Comparison of ENCODE assay signal across 17 cellular contexts in genomic region chrX:30521440-30522182, GRCh38. TPM values are rescaled to one million over a fixed set of nuclear protein-coding genes. Genes with fewer than 3 reads are reported as not detected.
DNase-seq lines count a peak whose midpoint lies in the region; ATAC-seq and TF ChIP-seq lines count a peak whose summit lies in the region.
"Had no signal": no experiment of that assay in that cellular context is flagged by ENCODE, and none has a peak within 500 bp of the region (broad histone marks: within the 10 kb centered on the region; RNA-seq: fewer than 3 reads in every experiment).

No MANE protein-coding gene starts in this region.

- no peaks in the 10 kb centered on the region for H3K27me3 Mint-ChIP-seq in stimulated activated naive B cell treated with anti-CD40 and anti-IgM and Interleukin-4, amounts not matched to agents 10 μg/mL and 1 μg/mL and 100 μg/mL, for 72 hours
- H3K27me3 Mint-ChIP-seq: B cell had no signal

- H3K4me3 ChIP-seq in AG09309 (ENCODE audit: control insufficient read depth, low read depth, low read length) (no peak overlapping the region), IMR-90 (ENCODE audit: insufficient read depth, low read depth, low read length) (no peak overlapping the region), mammary epithelial cell (replicated peaks in 1 of 3; ENCODE audit: insufficient read depth in 1 of 3, low read depth in 2 of 3, low read length in 3 of 3) (no peak overlapping the region), right lobe of liver (no peak overlapping the region)
- H3K4me3 ChIP-seq: uterus had no signal

- peak; percentile 25 for DNase-seq in AG09309 (ENCODE audit: low read depth)
- DNase-seq in IMR-90, result peak; percentile 50
- peak; percentile 11 for DNase-seq in mammary epithelial cell
- DNase-seq in kidney tubule cell (ENCODE audit: low spot score), result peak; percentile 43
- no peak for DNase-seq in stimulated activated naive B cell treated with anti-CD40 and anti-IgM and Interleukin-4, amounts not matched to agents 10 μg/mL and 1 μg/mL and 100 μg/mL, for 72 hours
- no peak for DNase-seq in activated CD4-positive, alpha-beta T cell treated with anti-CD3 and anti-CD28 coated beads for 1 hour
- no peak for DNase-seq in central memory CD4-positive, alpha-beta T cell
- DNase-seq in right lobe of liver, result no peak
- DNase-seq: activated gamma-delta T cell treated with Interleukin-2 at 50 U/mL for 16 hours; cerebellar nuclear complex; NCI-H1930; NCI-H69; stimulated activated CD4-positive, alpha-beta T cell treated with anti-CD3 and anti-CD28 coated beads, Interleukin-4, amount 100 ng/mL, for 1 hour; uterus had no signal

- dilution Hi-C loops in IMR-90 (cut with HindIII; ENCODE audit: low sequenced_read_pairs, unreplicated experiment), result no loop called here
- dilution Hi-C loops in mammary epithelial cell (cut with HindIII; ENCODE audit: low sequenced_read_pairs), result no loop called here

- CTCF ChIA-PET in IMR-90 (lab: Yijun Ruan, JAX) (no interaction called here), mammary epithelial cell (lab: Charles Lee; ENCODE audit: low non-redundant PET) (no interaction called here)

- H3K9me3 ChIP-seq in IMR-90 (ENCODE audit: control insufficient read depth, insufficient read depth, low read length), result no peaks in the 10 kb centered on the region
- H3K9me3 ChIP-seq in mammary epithelial cell (replicated peaks; ENCODE audit: insufficient read depth, low read length), result no peaks in the 10 kb centered on the region
- H3K9me3 ChIP-seq in right lobe of liver, result no peaks in the 10 kb centered on the region
- H3K9me3 ChIP-seq: uterus had no signal

- H2BK20ac ChIP-seq in IMR-90 (ENCODE audit: low read depth, low read length), result no peak overlapping the region

- no peak overlapping the region for H4K91ac ChIP-seq in IMR-90 (ENCODE audit: insufficient read depth, low read depth, low read length)

- 0 out of 2 replicates have a peak overlapping the region, but pooled peaks have one; percentile 56 for H2BK120ac ChIP-seq in IMR-90 (ENCODE audit: low read depth, low read length)

- H3K4ac ChIP-seq in IMR-90 (ENCODE audit: low read depth, low read length), result no peak overlapping the region

- TF ChIP-seq RAD21 in IMR-90 (IDR thresholded peaks at IDR 0.05; ENCODE audit: low read length), result no peak

- H3K79me1 ChIP-seq in IMR-90 (ENCODE audit: low read depth in 1 of 2, low read length in 2 of 2), result no peaks in the 10 kb centered on the region

- H4K20me1 ChIP-seq in IMR-90 (ENCODE audit: insufficient read depth, low read length), result no peaks in the 10 kb centered on the region
- no peaks in the 10 kb centered on the region for H4K20me1 ChIP-seq in mammary epithelial cell (ENCODE audit: insufficient read depth, low read length)

- H3K27ac Mint-ChIP-seq in stimulated activated naive B cell treated with anti-CD40 and anti-IgM and Interleukin-4, amounts not matched to agents 10 μg/mL and 1 μg/mL and 100 μg/mL, for 72 hours, result no peak overlapping the region
- H3K27ac Mint-ChIP-seq: B cell; stimulated activated effector memory CD8-positive, alpha-beta T cell treated with anti-CD3 and anti-CD28 coated beads, Interleukin-12 subunit alpha, Interleukin-12 subunit beta, amount 100 ng/mL, for 72 hours had no signal

- no peak overlapping the region; a peak in 1 of 4 replicates for H4K8ac ChIP-seq in IMR-90 (ENCODE audit: low read depth in 2 of 2, low read length in 2 of 2)

- H2AK9ac ChIP-seq in IMR-90 (replicated peaks; ENCODE audit: low read depth, low read length, poor library complexity), result no peak overlapping the region

- H3K14ac ChIP-seq in IMR-90 (replicated peaks; ENCODE audit: low read depth, low read length), result no peak overlapping the region

- no peak overlapping the region for H2BK15ac ChIP-seq in IMR-90 (ENCODE audit: low read depth, low read length)

- H3K36me3 Mint-ChIP-seq in stimulated activated naive B cell treated with anti-CD40 and anti-IgM and Interleukin-4, amounts not matched to agents 10 μg/mL and 1 μg/mL and 100 μg/mL, for 72 hours, result no peaks in the 10 kb centered on the region
- H3K36me3 Mint-ChIP-seq: stimulated activated effector memory CD8-positive, alpha-beta T cell treated with anti-CD3 and anti-CD28 coated beads, Interleukin-12 subunit alpha, Interleukin-12 subunit beta, amount 100 ng/mL, for 72 hours had no signal

- H2BK5ac ChIP-seq in IMR-90 (ENCODE audit: low read depth, low read length, poor library complexity, severe bottlenecking), result no peak overlapping the region

- POLR2A ChIA-PET in IMR-90 (lab: Charles Lee; ENCODE audit: unreplicated experiment), result no interaction called here

- H2AFZ ChIP-seq in IMR-90 (replicated peaks; ENCODE audit: low read length, poor library complexity), result no peak overlapping the region
- H2AFZ ChIP-seq in mammary epithelial cell (ENCODE audit: low read depth, low read length), result no peak overlapping the region

- no peak overlapping the region for H4K5ac ChIP-seq in IMR-90 (ENCODE audit: low read depth, low read length)

- H3K36me3 ChIP-seq in IMR-90 (ENCODE audit: control insufficient read depth, insufficient read depth, low read length) (no peaks in the 10 kb centered on the region), mammary epithelial cell (ENCODE audit: insufficient read depth, low read length) (no peaks in the 10 kb centered on the region), right lobe of liver (no peaks in the 10 kb centered on the region)
- H3K36me3 ChIP-seq: uterus had no signal

- H3K9me3 Mint-ChIP-seq in stimulated activated naive B cell treated with anti-CD40 and anti-IgM and Interleukin-4, amounts not matched to agents 10 μg/mL and 1 μg/mL and 100 μg/mL, for 72 hours, result no peaks in the 10 kb centered on the region
- H3K9me3 Mint-ChIP-seq: stimulated activated effector memory CD8-positive, alpha-beta T cell treated with anti-CD3 and anti-CD28 coated beads, Interleukin-12 subunit alpha, Interleukin-12 subunit beta, amount 100 ng/mL, for 72 hours had no signal

- H3K23ac ChIP-seq in IMR-90 (ENCODE audit: low read depth, low read length), result no peak overlapping the region

- H3K4me2 ChIP-seq in IMR-90 (ENCODE audit: low read depth, low read length) (peak overlapping the region; percentile 29; the same call in 1 of the 2 replicates), mammary epithelial cell (ENCODE audit: insufficient read depth, low read depth, low read length) (no peak overlapping the region)

- WGBS in IMR-90 (ENCODE audit: extremely low coverage in 2 of 2, insufficient read length in 1 of 2), 2 experiments, result no CpG with 5 or more reads among the region's 4 CpGs
- 70% methylated on average over 4 of the region's 4 CpGs for WGBS in mammary epithelial cell (ENCODE audit: low coverage, missing lambda C conversion rate)
- 64% methylated on average over 4 of the region's 4 CpGs for WGBS in right lobe of liver (ENCODE audit: insufficient coverage, low coverage, low lambda C conversion rate, missing lambda C conversion rate)

- BruUV-seq in IMR-90 (replicated peaks; lab: Mats Ljungman, UMichigan), result no TSS peak
- no TSS peak for BruUV-seq in mammary epithelial cell (replicated peaks; lab: Mats Ljungman, UMichigan)

- H3K9ac ChIP-seq in IMR-90 (ENCODE audit: low read depth, low read length), result no peak overlapping the region
- no peak overlapping the region for H3K9ac ChIP-seq in mammary epithelial cell (ENCODE audit: insufficient read depth, low read length)

- H2AK5ac ChIP-seq in IMR-90 (ENCODE audit: low read depth, low read length), result no peak overlapping the region

- no peak overlapping the region for H3K27ac ChIP-seq in IMR-90 (ENCODE audit: insufficient read depth, low read length)
- H3K27ac ChIP-seq in mammary epithelial cell (ENCODE audit: insufficient read depth, low read depth, low read length), result no peak overlapping the region
- no peak overlapping the region for H3K27ac ChIP-seq in right lobe of liver
- H3K27ac ChIP-seq: uterus had no signal

- H3K4me3 Mint-ChIP-seq in stimulated activated naive B cell treated with anti-CD40 and anti-IgM and Interleukin-4, amounts not matched to agents 10 μg/mL and 1 μg/mL and 100 μg/mL, for 72 hours, result no peak overlapping the region
- H3K4me3 Mint-ChIP-seq: B cell; stimulated activated effector memory CD8-positive, alpha-beta T cell treated with anti-CD3 and anti-CD28 coated beads, Interleukin-12 subunit alpha, Interleukin-12 subunit beta, amount 100 ng/mL, for 72 hours had no signal

- peak; percentile 46 for ATAC-seq in IMR-90 (ENCODE audit: low read depth)
- no peak for ATAC-seq in stimulated activated naive B cell treated with anti-CD40 and anti-IgM and Interleukin-4, amounts not matched to agents 10 μg/mL and 1 μg/mL and 100 μg/mL, for 72 hours (replicated peaks)
- no peak for ATAC-seq in right lobe of liver
- ATAC-seq: stimulated activated effector memory CD8-positive, alpha-beta T cell treated with anti-CD3 and anti-CD28 coated beads, Interleukin-12 subunit alpha, Interleukin-12 subunit beta, amount 100 ng/mL, for 72 hours had no signal

- H3K79me2 ChIP-seq in mammary epithelial cell (ENCODE audit: insufficient read depth, low read length), result no peaks in the 10 kb centered on the region

- no peak for TF ChIP-seq CTCF in AG09309 (IDR thresholded peaks at IDR 0.05; ENCODE audit: control insufficient read depth, insufficient read depth, low read depth, low read length, missing control alignments)
- TF ChIP-seq CTCF in IMR-90 (conservative IDR thresholded peaks at IDR 0.05; ENCODE audit: low read depth, low read length), result no peak
- TF ChIP-seq CTCF in mammary epithelial cell (conservative IDR thresholded peaks at IDR 0.05 in 1 of 2, IDR thresholded peaks at IDR 0.05 in 1 of 2; ENCODE audit: extremely low read depth in 1 of 2, insufficient read depth in 1 of 2, low read depth in 1 of 2, low read length in 2 of 2), result no peak
- TF ChIP-seq CTCF in right lobe of liver (IDR thresholded peaks at IDR 0.05), result no peak

- no peak overlapping the region; the same call in 1 of the 2 replicates for H3K18ac ChIP-seq in IMR-90 (ENCODE audit: low read depth, low read length)

- no peaks in the 10 kb centered on the region for H3K9me1 ChIP-seq in IMR-90 (ENCODE audit: insufficient read depth, low read length)

- H3K56ac ChIP-seq in IMR-90 (ENCODE audit: extremely low read depth, insufficient read depth, low read length), result no peak overlapping the region

- in situ Hi-C loops in IMR-90 (cut with MboI; ENCODE audit: low sequenced_read_pairs) (no loop called here), mammary epithelial cell (cut with MboI; ENCODE audit: low sequenced_read_pairs in 2 of 2) (loop anchor here (25.0 kb wide), 2 partner anchors 359 to 384 kb away; no protein-coding TSS in a partner anchor)

- no peak for TF ChIP-seq POLR2A in IMR-90 (IDR thresholded peaks at IDR 0.05; ENCODE audit: low read depth, low read length)
- no peak for TF ChIP-seq POLR2A in right lobe of liver (IDR thresholded peaks at IDR 0.05)

- intact Hi-C loops in IMR-90 (cut with micrococcal nuclease), result no loop called here
- intact Hi-C loops in mammary epithelial cell (cut with micrococcal nuclease), result no loop called here
- intact Hi-C loops in right lobe of liver (cut with DNase I), result no loop called here

- H3K4me1 ChIP-seq in IMR-90 (ENCODE audit: control insufficient read depth, insufficient read depth, low read length), result no peaks in the 10 kb centered on the region
- no peaks in the 10 kb centered on the region for H3K4me1 ChIP-seq in mammary epithelial cell (ENCODE audit: insufficient read depth, low read length)
- H3K4me1 ChIP-seq in right lobe of liver, result no peaks in the 10 kb centered on the region
- H3K4me1 ChIP-seq: uterus had no signal

- H3K4me1 Mint-ChIP-seq in stimulated activated naive B cell treated with anti-CD40 and anti-IgM and Interleukin-4, amounts not matched to agents 10 μg/mL and 1 μg/mL and 100 μg/mL, for 72 hours, result no peaks in the 10 kb centered on the region
- H3K4me1 Mint-ChIP-seq: B cell; stimulated activated effector memory CD8-positive, alpha-beta T cell treated with anti-CD3 and anti-CD28 coated beads, Interleukin-12 subunit alpha, Interleukin-12 subunit beta, amount 100 ng/mL, for 72 hours had no signal

- H3K27me3 ChIP-seq in IMR-90 (ENCODE audit: control insufficient read depth, insufficient read depth, low read length), result no peaks in the 10 kb centered on the region
- H3K27me3 ChIP-seq in mammary epithelial cell (ENCODE audit: insufficient read depth, low read length), result no peaks in the 10 kb centered on the region
- no peaks in the 10 kb centered on the region for H3K27me3 ChIP-seq in right lobe of liver

RNA-seq across cellular contexts. Expression of gene TASL, which starts 56.0 kb away (rescaled TPM):
- total RNA-seq in IMR-90 (2012; rRNA removed) (not detected in 2 replicates), mammary epithelial cell (not detected), right lobe of liver (1 to 10 TPM in 1 of 6 experiments, under 1 TPM in 4, not detected in 1; 0.35 to 1.3 (median 0.50) TPM)
- polyA plus RNA-seq in IMR-90 (2012; rRNA removed) (not detected in 2 replicates), mammary epithelial cell (not detected)
- not detected in 2 replicates for polyA plus RNA-seq in IMR-90 (2012; cell fraction: cytosol; rRNA removed)
- polyA plus RNA-seq in IMR-90 (2012; cell fraction: nucleus; rRNA removed; ENCODE audit: low replicate concordance), result not detected in 2 replicates
- not detected for polyA minus RNA-seq in mammary epithelial cell
- total RNA-seq: renal cortical epithelial cell had no signal

Comparison
In these comparisons a context has a peak if more than half of its experiments do, and no peak if none do; other contexts are left out.
1. DNase-seq: peak in AG09309 (single experiment), IMR-90 (single experiment), mammary epithelial cell (single experiment) and kidney tubule cell (single experiment); none in stimulated activated naive B cell treated with anti-CD40 and anti-IgM and Interleukin-4, amounts not matched to agents 10 μg/mL and 1 μg/mL and 100 μg/mL, for 72 hours (single experiment), activated CD4-positive, alpha-beta T cell treated with anti-CD3 and anti-CD28 coated beads for 1 hour (single experiment), central memory CD4-positive, alpha-beta T cell (single experiment) and right lobe of liver (0 of 3).